30 cellular contexts compared by ENCODE assay signal in the genomic region with DNA sequence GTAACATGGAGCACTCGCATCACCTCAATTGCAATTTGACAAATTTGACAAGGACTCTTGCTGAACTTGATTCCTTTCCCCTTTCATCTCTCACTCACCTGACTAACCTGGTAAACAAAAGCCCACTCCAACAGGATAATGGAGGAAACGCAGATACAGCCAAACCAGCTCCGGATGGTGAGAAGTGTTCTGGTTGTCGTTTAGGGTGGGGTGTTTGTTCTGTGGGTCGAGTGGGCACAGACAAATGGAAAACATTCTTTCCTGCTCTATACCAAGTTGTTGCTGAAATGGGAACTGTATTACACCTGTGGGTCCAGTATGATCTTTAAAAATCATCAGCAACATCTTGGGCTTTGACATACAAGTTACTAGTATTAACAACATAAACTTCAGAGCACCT.
"Had no signal": no experiment of that assay in that cellular context is flagged by ENCODE, and none has a peak within 500 bp of the region (broad histone marks: within the 10 kb centered on the region; RNA-seq: fewer than 3 reads in every experiment).

No MANE protein-coding gene starts in this region.

- H3K9me3 ChIP-seq: gastroesophageal sphincter, ovary, right lobe of liver, testis, transverse colon, vagina had no signal

- H3K4me1 ChIP-seq: gastroesophageal sphincter, right lobe of liver, testis, transverse colon, vagina had no signal

- ATAC-seq: activated CD4-positive, CD25-positive, alpha-beta regulatory T cell treated with anti-CD3 and anti-CD28 coated beads, Interleukin-2, amount 50 U/mL, for 24 hours; activated naive CD8-positive, alpha-beta T cell treated with anti-CD3 and anti-CD28 coated beads, Interleukin-2, amount 50 U/mL, for 24 hours; effector memory CD8-positive, alpha-beta T cell; gastroesophageal sphincter; left colon; naive thymus-derived CD4-positive, alpha-beta T cell; stimulated activated naive CD8-positive, alpha-beta T cell treated with anti-CD3 and anti-CD28 coated beads, Interleukin-15, Interleukin-2, amounts not matched to agents 100 U/mL and 50 U/mL, for 24 hours had no signal

- H3K36me3 ChIP-seq: ovary, right lobe of liver, vagina, WERI-Rb-1 had no signal

- H3K27me3 Mint-ChIP-seq: activated T-cell treated with anti-CD3 and anti-CD28 coated beads, Interleukin-2, amount 50 U/mL, for 24 hours; memory B cell had no signal

- H3K27me3 ChIP-seq: ovary, right lobe of liver, testis, transverse colon, vagina had no signal

- DNase-seq: activated CD4-positive, alpha-beta memory T cell treated with anti-CD3 and anti-CD28 coated beads, Interleukin-2, amount 10 ng/mL, durations not matched to agents 7 days and 5 days; activated CD4-positive, alpha-beta T cell treated with anti-CD3 and anti-CD28 coated beads for 48 hours; activated CD8-positive, alpha-beta memory T cell treated with anti-CD3 and anti-CD28 coated beads, Interleukin-2, amount 50 U/mL, for 48 hours; activated gamma-delta T cell; activated naive CD8-positive, alpha-beta T cell treated with anti-CD3 and anti-CD28 coated beads, Interleukin-2, amount 50 U/mL, for 24 hours; activated T-cell treated with anti-CD3 and anti-CD28 coated beads, Interleukin-2, amount 50 U/mL, for 24 hours; amygdala; caudate nucleus; cortex of kidney; effector memory CD8-positive, alpha-beta T cell; erythroblast; hippocampal formation; kidney; left colon; midbrain; naive thymus-derived CD4-positive, alpha-beta T cell; ovary; right lobe of liver; stimulated activated CD4-positive, alpha-beta T cell treated with anti-CD3 and anti-CD28 coated beads, Interleukin-2, amount 100 ng/mL, for 48 hours; stimulated activated naive CD8-positive, alpha-beta T cell treated with anti-CD3 and anti-CD28 coated beads, Interleukin-15, Interleukin-2, amounts not matched to agents 100 U/mL and 50 U/mL, for 24 hours; T1000; testis; transverse colon; WERI-Rb-1 had no signal

- H3K36me3 Mint-ChIP-seq: activated naive CD4-positive, alpha-beta T cell treated with anti-CD3 and anti-CD28 coated beads, Interleukin-2, amount 50 U/mL, for 24 hours; memory B cell had no signal

- H3K27ac ChIP-seq: gastroesophageal sphincter, ovary, right lobe of liver, testis, transverse colon, vagina, WERI-Rb-1 had no signal

- H3K4me3 ChIP-seq: gastroesophageal sphincter, ovary, right lobe of liver, testis, transverse colon, vagina had no signal

- H3K4me3 Mint-ChIP-seq: activated CD4-positive, alpha-beta memory T cell treated with anti-CD3 and anti-CD28 coated beads, Interleukin-2, amount 10 ng/mL, durations not matched to agents 7 days and 5 days; activated naive CD4-positive, alpha-beta T cell treated with anti-CD3 and anti-CD28 coated beads, Interleukin-2, amount 50 U/mL, for 24 hours; activated naive CD8-positive, alpha-beta T cell treated with anti-CD3 and anti-CD28 coated beads, Interleukin-2, amount 50 U/mL, for 24 hours; activated T-cell treated with anti-CD3 and anti-CD28 coated beads, Interleukin-2, amount 50 U/mL, for 24 hours; effector memory CD8-positive, alpha-beta T cell; memory B cell; naive thymus-derived CD4-positive, alpha-beta T cell had no signal

- H3K27ac Mint-ChIP-seq: activated CD4-positive, alpha-beta memory T cell treated with anti-CD3 and anti-CD28 coated beads, Interleukin-2, amount 10 ng/mL, durations not matched to agents 7 days and 5 days; activated naive CD4-positive, alpha-beta T cell treated with anti-CD3 and anti-CD28 coated beads, Interleukin-2, amount 50 U/mL, for 24 hours; activated naive CD8-positive, alpha-beta T cell treated with anti-CD3 and anti-CD28 coated beads, Interleukin-2, amount 50 U/mL, for 24 hours; activated T-cell treated with anti-CD3 and anti-CD28 coated beads, Interleukin-2, amount 50 U/mL, for 24 hours; effector memory CD8-positive, alpha-beta T cell; memory B cell; naive thymus-derived CD4-positive, alpha-beta T cell; progenitor cell of endocrine pancreas had no signal

- H3K4me1 Mint-ChIP-seq: activated CD4-positive, alpha-beta memory T cell treated with anti-CD3 and anti-CD28 coated beads, Interleukin-2, amount 10 ng/mL, durations not matched to agents 7 days and 5 days; activated naive CD4-positive, alpha-beta T cell treated with anti-CD3 and anti-CD28 coated beads, Interleukin-2, amount 50 U/mL, for 24 hours; activated naive CD8-positive, alpha-beta T cell treated with anti-CD3 and anti-CD28 coated beads, Interleukin-2, amount 50 U/mL, for 24 hours; memory B cell; naive thymus-derived CD4-positive, alpha-beta T cell had no signal
